21 cellular contexts compared by ENCODE assay signal in the genomic region with DNA sequence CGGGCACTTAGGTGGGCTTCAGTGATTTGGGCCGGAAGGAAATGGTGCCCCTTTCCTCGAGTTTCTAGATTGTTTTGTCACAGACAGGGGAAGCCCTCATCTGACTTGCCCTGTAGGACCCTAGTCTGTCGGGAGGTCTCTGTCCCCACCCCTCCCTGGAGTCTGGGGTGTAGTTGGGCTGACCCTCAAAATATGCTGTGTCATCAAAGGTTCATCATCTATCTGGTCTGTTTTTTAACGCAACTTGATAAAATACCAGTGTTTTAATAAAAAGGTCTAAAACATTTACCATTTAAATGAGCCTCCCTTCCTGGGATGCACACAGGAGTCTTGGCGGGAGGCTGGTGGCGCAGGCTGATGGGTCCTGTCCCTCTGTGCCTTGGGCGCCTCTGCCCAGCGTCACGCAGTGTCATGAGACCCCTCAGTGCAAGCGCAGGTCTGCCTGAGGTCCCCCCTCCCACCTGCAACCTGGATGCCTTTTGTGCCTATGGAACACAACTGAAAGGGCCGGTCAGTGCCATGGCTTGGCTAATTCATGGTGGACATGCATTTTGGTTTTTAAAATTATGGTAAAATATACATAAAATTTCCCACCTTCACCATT.
"Had no signal": no experiment of that assay in that cellular context is flagged by ENCODE, and none has a peak within 500 bp of the region (broad histone marks: within the 10 kb centered on the region; RNA-seq: fewer than 3 reads in every experiment).

No MANE protein-coding gene starts in this region.

- H3K36me3 ChIP-seq: neutrophil, pancreas, suprapubic skin, transverse colon, upper lobe of right lung, uterus had no signal

- H3K27me3 Mint-ChIP-seq: effector memory CD8-positive, alpha-beta T cell; memory B cell; stimulated activated naive CD8-positive, alpha-beta T cell treated with anti-CD3 and anti-CD28 coated beads, Interleukin-15, amount 100 ng/mL, for 72 hours had no signal

- H3K9me3 ChIP-seq: neutrophil, pancreas, suprapubic skin, transverse colon, upper lobe of right lung, uterus had no signal

- H3K4me3 ChIP-seq: lung, pancreas, smooth muscle cell, suprapubic skin, transverse colon, upper lobe of right lung, uterus had no signal

- ATAC-seq: effector memory CD8-positive, alpha-beta T cell; natural killer cell; pancreas; sciatic nerve; stimulated activated naive CD8-positive, alpha-beta T cell treated with anti-CD3 and anti-CD28 coated beads, Interleukin-15, amount 100 ng/mL, for 72 hours; upper lobe of right lung had no signal

- DNase-seq: cortex of kidney; effector memory CD8-positive, alpha-beta T cell; hypothalamus; immature natural killer cell; natural killer cell; pancreas; stimulated activated CD4-positive, alpha-beta T cell treated with anti-CD3 and anti-CD28 coated beads, Interleukin-12 subunit alpha, Interleukin-12 subunit beta, amount 100 ng/mL, for 4 hours; stimulated activated CD4-positive, alpha-beta T cell treated with anti-CD3 and anti-CD28 coated beads, Interleukin-1b, Interleukin-23, amount 100 ng/mL, for 48 hours; stimulated activated CD4-positive, alpha-beta T cell treated with anti-CD3 and anti-CD28 coated beads, Interleukin-4, amount 100 ng/mL, for 1 hour; stimulated activated CD8-positive, alpha-beta memory T cell treated with anti-CD3 and anti-CD28 coated beads, Interleukin-4, amount 100 ng/mL, for 48 hours; stimulated activated naive CD4-positive, alpha-beta T cell; stimulated activated naive CD8-positive, alpha-beta T cell treated with anti-CD3 and anti-CD28 coated beads, Interleukin-15, amount 100 ng/mL, for 72 hours; transverse colon; upper lobe of right lung; uterus had no signal

- H3K36me3 Mint-ChIP-seq: immature natural killer cell, natural killer cell had no signal

- H3K9me3 Mint-ChIP-seq: immature natural killer cell, memory B cell, natural killer cell had no signal

- H3K4me1 Mint-ChIP-seq: stimulated activated naive CD8-positive, alpha-beta T cell treated with anti-CD3 and anti-CD28 coated beads, Interleukin-15, amount 100 ng/mL, for 72 hours had no signal

- H3K4me1 ChIP-seq: pancreas, suprapubic skin, transverse colon, upper lobe of right lung, uterus had no signal

- H3K27ac ChIP-seq: neutrophil, pancreas, suprapubic skin, transverse colon, upper lobe of right lung, uterus had no signal

- H3K27ac Mint-ChIP-seq: effector memory CD8-positive, alpha-beta T cell; immature natural killer cell; memory B cell; natural killer cell had no signal

- H3K27me3 ChIP-seq: neutrophil, pancreas, suprapubic skin, transverse colon, upper lobe of right lung, uterus had no signal

- H3K4me2 ChIP-seq: smooth muscle cell had no signal

- H3K4me3 Mint-ChIP-seq: effector memory CD8-positive, alpha-beta T cell; immature natural killer cell; memory B cell; natural killer cell; stimulated activated naive CD8-positive, alpha-beta T cell treated with anti-CD3 and anti-CD28 coated beads, Interleukin-15, amount 100 ng/mL, for 72 hours had no signal
